17 cellular contexts compared by ENCODE assay signal in genomic region chr13:75669706-75670105, GRCh38.
"Had no signal": no experiment of that assay in that cellular context is flagged by ENCODE, and none has a peak within 500 bp of the region (broad histone marks: within the 10 kb centered on the region; RNA-seq: fewer than 3 reads in every experiment).

No MANE protein-coding gene starts in this region.

- H3K27ac ChIP-seq: esophagus squamous epithelium, foreskin keratinocyte, heart left ventricle, right atrium auricular region, spleen, testis, transverse colon had no signal

- H3K4me1 ChIP-seq: right atrium auricular region, spleen, testis, transverse colon had no signal

- H3K9me3 Mint-ChIP-seq: naive thymus-derived CD4-positive, alpha-beta T cell; nephron progenitor cell; stimulated activated memory B cell treated with anti-CD40 and anti-IgM and Interleukin-4, amounts not matched to agents 10 μg/mL and 1 μg/mL and 100 μg/mL, for 72 hours; stimulated activated naive CD8-positive, alpha-beta T cell treated with anti-CD3 and anti-CD28 coated beads, Interleukin-15, Interleukin-2, amounts not matched to agents 100 ng/mL and 50 ng/mL, for 24 hours had no signal

- H3K9me3 ChIP-seq: esophagus squamous epithelium, heart left ventricle, right atrium auricular region, spleen, testis, transverse colon had no signal

- H3K36me3 Mint-ChIP-seq: stimulated activated memory B cell treated with anti-CD40 and anti-IgM and Interleukin-4, amounts not matched to agents 10 μg/mL and 1 μg/mL and 100 μg/mL, for 72 hours had no signal

- H3K27ac Mint-ChIP-seq: naive thymus-derived CD4-positive, alpha-beta T cell; nephron progenitor cell; stimulated activated memory B cell treated with anti-CD40 and anti-IgM and Interleukin-4, amounts not matched to agents 10 μg/mL and 1 μg/mL and 100 μg/mL, for 72 hours; stimulated activated naive CD8-positive, alpha-beta T cell treated with anti-CD3 and anti-CD28 coated beads, Interleukin-15, Interleukin-2, amounts not matched to agents 100 ng/mL and 50 ng/mL, for 24 hours had no signal

- H3K36me3 ChIP-seq: esophagus squamous epithelium, heart left ventricle, right atrium auricular region, spleen, transverse colon had no signal

- H3K27me3 ChIP-seq: esophagus squamous epithelium, foreskin keratinocyte, heart left ventricle, right atrium auricular region, spleen, testis, transverse colon had no signal

- H3K27me3 Mint-ChIP-seq: naive thymus-derived CD4-positive, alpha-beta T cell; stimulated activated memory B cell treated with anti-CD40 and anti-IgM and Interleukin-4, amounts not matched to agents 10 μg/mL and 1 μg/mL and 100 μg/mL, for 72 hours; stimulated activated naive CD8-positive, alpha-beta T cell treated with anti-CD3 and anti-CD28 coated beads, Interleukin-15, Interleukin-2, amounts not matched to agents 100 ng/mL and 50 ng/mL, for 24 hours had no signal

- DNase-seq: esophagus squamous epithelium; foreskin keratinocyte; heart left ventricle; islet precursor cell; mammary epithelial cell; naive thymus-derived CD4-positive, alpha-beta T cell; nephron progenitor cell; spleen; stimulated activated CD4-positive, alpha-beta T cell treated with anti-CD3 and anti-CD28 coated beads, Interleukin-15, amount 100 ng/mL, for 24 hours; stimulated activated CD4-positive, alpha-beta T cell treated with anti-CD3 and anti-CD28 coated beads, Interleukin-1b, Interleukin-23, amount 100 ng/mL, for 48 hours; stimulated activated CD4-positive, alpha-beta T cell treated with anti-CD3 and anti-CD28 coated beads, Interleukin-4, amount 100 ng/mL, for 24 hours; testis; transverse colon had no signal

- ATAC-seq: foreskin keratinocyte; heart left ventricle; left lobe of liver; naive thymus-derived CD4-positive, alpha-beta T cell; stimulated activated memory B cell treated with anti-CD40 and anti-IgM and Interleukin-4, amounts not matched to agents 10 μg/mL and 1 μg/mL and 100 μg/mL, for 72 hours had no signal

- H3K4me3 ChIP-seq: esophagus squamous epithelium, heart left ventricle, right atrium auricular region, spleen, testis, transverse colon had no signal

- H3K4me1 Mint-ChIP-seq: naive thymus-derived CD4-positive, alpha-beta T cell; nephron progenitor cell; stimulated activated memory B cell treated with anti-CD40 and anti-IgM and Interleukin-4, amounts not matched to agents 10 μg/mL and 1 μg/mL and 100 μg/mL, for 72 hours had no signal

- H3K4me3 Mint-ChIP-seq: naive thymus-derived CD4-positive, alpha-beta T cell; nephron progenitor cell; stimulated activated memory B cell treated with anti-CD40 and anti-IgM and Interleukin-4, amounts not matched to agents 10 μg/mL and 1 μg/mL and 100 μg/mL, for 72 hours; stimulated activated naive CD8-positive, alpha-beta T cell treated with anti-CD3 and anti-CD28 coated beads, Interleukin-15, Interleukin-2, amounts not matched to agents 100 ng/mL and 50 ng/mL, for 24 hours had no signal
